ENCODE assay signal across 8 cellular contexts in the genomic region with DNA sequence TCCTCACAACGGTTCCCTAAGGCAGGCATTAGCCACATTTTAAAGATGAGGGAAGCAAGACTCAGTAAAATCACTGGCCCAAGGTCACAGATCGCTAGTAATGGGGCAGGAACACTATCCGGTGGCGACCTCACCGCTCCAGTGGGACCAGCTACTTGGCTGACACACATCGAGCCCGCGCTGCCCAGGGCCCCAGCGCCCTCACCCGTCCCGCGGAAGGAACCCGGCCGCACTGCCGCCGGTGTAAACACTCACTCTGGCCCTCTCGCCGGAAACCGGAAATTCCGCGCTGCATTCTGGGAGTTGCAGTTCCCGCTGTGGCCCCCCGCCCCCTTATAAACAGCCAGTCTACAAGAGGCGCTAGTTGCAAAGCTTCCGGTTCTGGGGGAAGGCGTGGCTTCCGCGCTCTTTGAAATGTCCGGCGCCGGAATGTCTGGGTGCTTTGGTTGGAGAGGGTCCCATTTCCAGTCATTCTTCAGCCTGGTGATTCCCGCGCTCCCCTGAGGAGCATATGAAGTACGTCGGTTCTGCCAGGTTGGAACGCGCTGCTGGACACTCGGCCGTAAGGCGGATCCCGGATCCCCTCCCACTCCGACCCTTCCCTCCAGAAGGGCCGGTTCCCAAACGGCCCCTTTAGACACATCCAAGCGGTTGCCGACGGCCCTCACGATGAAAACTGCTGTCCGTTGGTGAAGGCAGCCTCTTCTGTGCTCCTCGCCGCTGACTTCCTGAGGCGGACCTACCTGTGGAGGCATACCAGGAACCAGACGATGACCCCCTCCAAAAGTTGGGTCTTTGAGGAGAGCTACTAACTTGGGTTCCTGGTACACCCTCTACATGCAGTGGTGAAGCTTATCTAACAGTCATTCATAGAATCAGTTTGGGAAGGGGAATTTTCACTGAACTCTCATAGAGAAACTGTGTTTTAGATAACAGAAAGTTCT. TPM values are rescaled to one million over a fixed set of nuclear protein-coding genes. Genes with fewer than 3 reads are reported as not detected.
DNase-seq lines count a peak whose midpoint lies in the region; ATAC-seq lines count a peak whose summit lies in the region.

A gene with protein sequence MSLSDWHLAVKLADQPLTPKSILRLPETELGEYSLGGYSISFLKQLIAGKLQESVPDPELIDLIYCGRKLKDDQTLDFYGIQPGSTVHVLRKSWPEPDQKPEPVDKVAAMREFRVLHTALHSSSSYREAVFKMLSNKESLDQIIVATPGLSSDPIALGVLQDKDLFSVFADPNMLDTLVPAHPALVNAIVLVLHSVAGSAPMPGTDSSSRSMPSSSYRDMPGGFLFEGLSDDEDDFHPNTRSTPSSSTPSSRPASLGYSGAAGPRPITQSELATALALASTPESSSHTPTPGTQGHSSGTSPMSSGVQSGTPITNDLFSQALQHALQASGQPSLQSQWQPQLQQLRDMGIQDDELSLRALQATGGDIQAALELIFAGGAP (minus strand): TSS at position 258 of the 944 bp plus-strand sequence. CDS start 2,293 bp downstream, outside the sequence.

- no peaks in the 10 kb centered on the region for H3K9me3 ChIP-seq in effector memory CD4-positive, alpha-beta T cell (ENCODE audit: control insufficient read depth, low read length)

- peaks cover 10% of the 10 kb centered on the region for H3K36me3 ChIP-seq in effector memory CD4-positive, alpha-beta T cell (ENCODE audit: control insufficient read depth, insufficient read depth, low read length)

- POLR2A ChIA-PET in activated CD8-positive, alpha-beta memory T cell treated with anti-CD3 and anti-CD28 coated beads for 36 hours (lab: Charles Lee), result interaction anchor here (0.6 to 2.3 kb wide), 15 partner anchors 27 to 990 kb away, joined by 3 to 21 read pairs (median 4); partner anchors contain the start of genes ARID3B and SIN3A

- peak; percentile 85 for DNase-seq in COLO829 (ENCODE audit: low spot score)
- peak; percentile 98 for DNase-seq in HT-29 (ENCODE audit: low spot score)
- peak; percentile 95 to 97 for DNase-seq in NOMO-1 (lab: John Stamatoyannopoulos, UW; ENCODE audit: unreplicated experiment in 2 of 2)
- peak; percentile 90 to 95 (median 93) for DNase-seq in effector memory CD4-positive, alpha-beta T cell
- DNase-seq in medulla oblongata (ENCODE audit: extremely low spot score), result peak; percentile 98
- peak; percentile 96 for DNase-seq in stimulated activated CD8-positive, alpha-beta memory T cell treated with anti-CD3 and anti-CD28 coated beads, Interleukin-12 subunit alpha, Interleukin-12 subunit beta, amount 100 ng/mL, for 1 hour (ENCODE audit: low read depth)

- CTCF ChIA-PET in activated CD8-positive, alpha-beta memory T cell treated with anti-CD3 and anti-CD28 coated beads for 36 hours (lab: Charles Lee), result interaction anchor here (0.5 to 1.9 kb wide), 16 partner anchors 28 to 333 kb away, joined by 3 to 18 read pairs (median 3); partner anchors contain the start of gene CLK3

- peak within 1 kb of the TSS; percentile 74 for H3K27ac ChIP-seq in effector memory CD4-positive, alpha-beta T cell (ENCODE audit: insufficient read depth, low read length, poor library complexity, severe bottlenecking)

- peak; percentile 86 for ATAC-seq in GM19468 (IDR thresholded peaks at IDR 0.05; ENCODE audit: extremely low read depth, unreplicated experiment)

- H3K4me3 ChIP-seq in effector memory CD4-positive, alpha-beta T cell (ENCODE audit: insufficient read depth, low read depth, low read length, poor library complexity, severe bottlenecking), result peak within 1 kb of the TSS; percentile 95

- no peaks in the 10 kb centered on the region for H3K27me3 ChIP-seq in effector memory CD4-positive, alpha-beta T cell (replicated peaks; ENCODE audit: control insufficient read depth, insufficient read depth, low read length, poor library complexity, severe bottlenecking)

- H3K4me1 ChIP-seq in effector memory CD4-positive, alpha-beta T cell (ENCODE audit: control insufficient read depth, insufficient read depth, low read length, poor library complexity, severe bottlenecking), result peaks cover 5% of the 10 kb centered on the region

RNA-seq across cellular contexts. Expression of the gene that starts here (rescaled TPM):
- 45.1 and 57.1 TPM in 2 replicates for total RNA-seq in HT-29 (2014; rRNA removed; shearing (Covaris generic))
- total RNA-seq in activated CD8-positive, alpha-beta memory T cell treated with anti-CD3 and anti-CD28 coated beads for 36 hours, result 10 to 100 TPM; 59.8 to 66.6 TPM

Comparison
In these comparisons a context has a peak if more than half of its experiments do, and no peak if none do; other contexts are left out.
1. Peak in every context shown above with its lines: DNase-seq, ATAC-seq, H3K4me3 ChIP-seq and H3K27ac ChIP-seq.